In the genomic region with DNA sequence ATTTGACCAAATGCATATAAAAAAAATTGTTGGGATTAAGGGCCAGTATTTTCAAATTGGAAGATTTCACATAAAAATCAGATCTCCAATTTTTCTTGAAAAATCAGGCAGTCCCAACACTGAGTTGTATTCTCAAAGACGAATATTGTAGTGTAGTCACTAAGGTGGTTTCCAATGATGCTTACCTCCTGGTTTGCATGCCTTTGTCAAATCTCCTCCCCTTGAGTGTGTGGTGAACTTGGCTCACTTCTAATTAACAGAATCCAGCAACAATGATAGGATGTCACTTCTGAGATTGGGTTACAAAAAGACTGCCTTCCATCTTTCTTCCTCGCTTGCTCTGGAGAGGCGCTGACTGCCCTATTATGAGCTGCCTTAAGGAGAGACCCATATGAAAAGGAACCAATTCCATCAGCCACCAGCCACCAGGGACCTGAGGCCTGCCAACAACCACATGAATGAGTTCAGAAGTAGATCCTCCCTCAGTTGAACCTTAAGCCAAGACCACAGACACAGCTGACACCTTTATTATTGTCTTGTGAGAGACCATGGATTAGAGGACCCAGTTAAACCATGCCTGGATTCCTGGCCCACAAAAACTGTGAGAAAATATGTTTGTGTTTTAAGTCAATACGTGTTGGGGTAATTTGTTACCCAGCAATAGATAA, we compare ENCODE assay signal across 24 cellular contexts. TPM values are rescaled to one million over a fixed set of nuclear protein-coding genes. Genes with fewer than 3 reads are reported as not detected.
DNase-seq lines count a peak whose midpoint lies in the region; TF ChIP-seq lines count a peak whose summit lies in the region.
"Had no signal": no experiment of that assay in that cellular context is flagged by ENCODE, and none has a peak within 500 bp of the region (broad histone marks: within the 10 kb centered on the region; RNA-seq: fewer than 3 reads in every experiment).

No MANE protein-coding gene starts in this region.

- no peaks in the 10 kb centered on the region for H4K20me1 ChIP-seq in BLaER1

- TF ChIP-seq POLR2A in esophagus muscularis mucosa (IDR thresholded peaks at IDR 0.05; ENCODE audit: low read depth) (no peak), uterus (IDR thresholded peaks at IDR 0.05) (no peak)

- peaks cover 19% of the 10 kb centered on the region for H3K4me1 ChIP-seq in BLaER1
- no peaks in the 10 kb centered on the region for H3K4me1 ChIP-seq in esophagus muscularis mucosa
- no peaks in the 10 kb centered on the region for H3K4me1 ChIP-seq in uterus
- H3K4me1 ChIP-seq: body of pancreas, colonic mucosa, neural progenitor cell, tibial nerve had no signal

- H3K4me3 Mint-ChIP-seq in T-helper 1 cell treated with Interleukin-12 subunit alpha and Interleukin-12 subunit beta and Interleukin-4 antibody, amounts not matched to agents 30 μg/mL and 1 μg/mL, for 36 hours = no peak overlapping the region
- H3K4me3 Mint-ChIP-seq: activated B cell treated with CpG ODN at 0.5 μM for 24 hours; activated CD8-positive, alpha-beta memory T cell treated with anti-CD3 and anti-CD28 coated beads, Interleukin-2, amount 10 ng/mL, durations not matched to agents 7 days and 5 days; B cell; neural progenitor cell; stimulated activated naive CD8-positive, alpha-beta T cell treated with anti-CD3 and anti-CD28 coated beads, Interleukin-15, Interleukin-2, amounts not matched to agents 100 ng/mL and 50 ng/mL, for 24 hours had no signal

- TF ChIP-seq CTCF in esophagus muscularis mucosa (IDR thresholded peaks at IDR 0.05) (no peak), brain microvascular endothelial cell (IDR thresholded peaks at IDR 0.05; ENCODE audit: low read depth, low read length, missing control alignments) (no peak), uterus (IDR thresholded peaks at IDR 0.05) (no peak)

- H3K9me3 Mint-ChIP-seq in T-helper 1 cell treated with Interleukin-12 subunit alpha and Interleukin-12 subunit beta and Interleukin-4 antibody, amounts not matched to agents 30 μg/mL and 1 μg/mL, for 36 hours = peaks cover 7% of the 10 kb centered on the region
- H3K9me3 Mint-ChIP-seq: activated B cell treated with CpG ODN at 0.5 μM for 24 hours had no signal

- no peaks in the 10 kb centered on the region for H3K27me3 ChIP-seq in BLaER1
- peaks cover 0 to 3% (median 0%) of the 10 kb centered on the region in 4 donors for H3K27me3 ChIP-seq in esophagus muscularis mucosa
- H3K27me3 ChIP-seq in brain microvascular endothelial cell (replicated peaks) = no peaks in the 10 kb centered on the region
- no peaks in the 10 kb centered on the region for H3K27me3 ChIP-seq in uterus
- H3K27me3 ChIP-seq: body of pancreas, colonic mucosa, MG63, neural progenitor cell, tibial nerve had no signal

- TF ChIP-seq EP300 in esophagus muscularis mucosa (IDR thresholded peaks at IDR 0.05) = no peak

- 98% methylated on average over 4 of the region's 4 CpGs for WGBS in esophagus muscularis mucosa

- peaks cover 5% of the 10 kb centered on the region for H3K36me3 Mint-ChIP-seq in T-helper 1 cell treated with Interleukin-12 subunit alpha and Interleukin-12 subunit beta and Interleukin-4 antibody, amounts not matched to agents 30 μg/mL and 1 μg/mL, for 36 hours (ENCODE audit: low read depth)
- H3K36me3 Mint-ChIP-seq: neural progenitor cell had no signal

- no peak for DNase-seq in T-helper 1 cell
- peak; percentile 10 for DNase-seq in SW480 (ENCODE audit: low spot score)
- peak; percentile 62 for DNase-seq in esophagus muscularis mucosa (ENCODE audit: extremely low spot score)
- no peak for DNase-seq in brain microvascular endothelial cell
- no peak for DNase-seq in uterus
- DNase-seq in ecto neural progenitor cell (ENCODE audit: low spot score) = no peak
- DNase-seq: 8988T; activated B cell treated with CpG ODN at 0.5 μM for 24 hours; activated CD8-positive, alpha-beta memory T cell treated with anti-CD3 and anti-CD28 coated beads, Interleukin-2, amount 10 ng/mL, durations not matched to agents 7 days and 5 days; activated naive CD4-positive, alpha-beta T cell; body of pancreas; Calu3; colonic mucosa; head of caudate nucleus; MG63; NCI-H1694 had no signal

- H3K4me1 Mint-ChIP-seq in T-helper 1 cell treated with Interleukin-12 subunit alpha and Interleukin-12 subunit beta and Interleukin-4 antibody, amounts not matched to agents 30 μg/mL and 1 μg/mL, for 36 hours (ENCODE audit: low read depth) = peaks cover 18% of the 10 kb centered on the region
- H3K4me1 Mint-ChIP-seq: activated B cell treated with CpG ODN at 0.5 μM for 24 hours, B cell had no signal

- H3K4me2 ChIP-seq in BLaER1 = peak overlapping the region; percentile 33; the same call in 1 of the 2 replicates
- H3K4me2 ChIP-seq: neural progenitor cell had no signal

- intact Hi-C loops in esophagus muscularis mucosa (cut with DNase I) = no loop called here
- intact Hi-C loops in uterus (cut with DNase I; ENCODE audit: low total_unique reads) = no loop called here

- H3K9me3 ChIP-seq in BLaER1 = no peaks in the 10 kb centered on the region
- H3K9me3 ChIP-seq in esophagus muscularis mucosa = no peaks in the 10 kb centered on the region
- H3K9me3 ChIP-seq in uterus = no peaks in the 10 kb centered on the region
- H3K9me3 ChIP-seq: body of pancreas, colonic mucosa, MG63, tibial nerve had no signal

- no peaks in the 10 kb centered on the region for H3K27me3 Mint-ChIP-seq in T-helper 1 cell treated with Interleukin-12 subunit alpha and Interleukin-12 subunit beta and Interleukin-4 antibody, amounts not matched to agents 30 μg/mL and 1 μg/mL, for 36 hours (ENCODE audit: low read depth)
- H3K27me3 Mint-ChIP-seq: activated CD8-positive, alpha-beta memory T cell treated with anti-CD3 and anti-CD28 coated beads, Interleukin-2, amount 10 ng/mL, durations not matched to agents 7 days and 5 days; progenitor cell of endocrine pancreas; stimulated activated naive CD8-positive, alpha-beta T cell treated with anti-CD3 and anti-CD28 coated beads, Interleukin-15, Interleukin-2, amounts not matched to agents 100 ng/mL and 50 ng/mL, for 24 hours had no signal

- in situ Hi-C loops in brain microvascular endothelial cell (cut with HindIII; ENCODE audit: low pct_ligation_motif_present, low sequenced_read_pairs) = no loop called here

- H3K9ac ChIP-seq in BLaER1 = no peak overlapping the region
- H3K9ac ChIP-seq: neural progenitor cell had no signal

- peak overlapping the region; percentile 19 for H3K27ac Mint-ChIP-seq in T-helper 1 cell treated with Interleukin-12 subunit alpha and Interleukin-12 subunit beta and Interleukin-4 antibody, amounts not matched to agents 30 μg/mL and 1 μg/mL, for 36 hours
- H3K27ac Mint-ChIP-seq: activated B cell treated with CpG ODN at 0.5 μM for 24 hours; activated CD8-positive, alpha-beta memory T cell treated with anti-CD3 and anti-CD28 coated beads, Interleukin-2, amount 10 ng/mL, durations not matched to agents 7 days and 5 days; B cell; neural progenitor cell; progenitor cell of endocrine pancreas had no signal

- H3K36me3 ChIP-seq in BLaER1 = no peaks in the 10 kb centered on the region
- no peaks in the 10 kb centered on the region for H3K36me3 ChIP-seq in esophagus muscularis mucosa
- H3K36me3 ChIP-seq in brain microvascular endothelial cell (replicated peaks) = no peaks in the 10 kb centered on the region
- H3K36me3 ChIP-seq in uterus = no peaks in the 10 kb centered on the region
- H3K36me3 ChIP-seq: colonic mucosa, MG63, neural progenitor cell, tibial nerve had no signal

- H3K4me3 ChIP-seq in BLaER1 (no peak overlapping the region), esophagus muscularis mucosa (no peak overlapping the region), brain microvascular endothelial cell (ENCODE audit: low read depth, low read length) (no peak overlapping the region), uterus (no peak overlapping the region)
- H3K4me3 ChIP-seq: body of pancreas, colonic mucosa, MG63, neural progenitor cell, tibial nerve had no signal

- H3K27ac ChIP-seq in BLaER1 (no peak overlapping the region), esophagus muscularis mucosa (replicated peaks in 1 of 4) (no peak overlapping the region), brain microvascular endothelial cell (no peak overlapping the region), uterus (no peak overlapping the region)
- H3K27ac ChIP-seq: body of pancreas, colonic mucosa, HL-60, neural progenitor cell, tibial nerve had no signal

RNA-seq across cellular contexts. Expression of a gene that starts 31.2 kb away (rescaled TPM):
- total RNA-seq in esophagus muscularis mucosa (10 to 100 TPM in 3 of 4 donors, 1 to 10 TPM in 1; 9.1 to 16.8 (median 13.3) TPM), uterus (10 to 100 TPM; 15.9 to 45.3 (median 30.3) TPM)

Comparison
In these comparisons a context has a peak if more than half of its experiments do, and no peak if none do; other contexts are left out.
1. DNase-seq: peak in SW480 (single experiment) and esophagus muscularis mucosa (single experiment); none in T-helper 1 cell (0 of 5), brain microvascular endothelial cell (single experiment), uterus (0 of 2) and ecto neural progenitor cell (single experiment).